23 cellular contexts compared by ENCODE assay signal in genomic region chr1:201643835-201644104, GRCh38.
"Had no signal": no experiment of that assay in that cellular context is flagged by ENCODE, and none has a peak within 500 bp of the region (broad histone marks: within the 10 kb centered on the region; RNA-seq: fewer than 3 reads in every experiment).

No MANE protein-coding gene starts in this region.

- H3K27me3 ChIP-seq: esophagus muscularis mucosa, pancreas, suprapubic skin, transverse colon, uterus had no signal

- H3K4me3 ChIP-seq: colonic mucosa, esophagus muscularis mucosa, heart right ventricle, lower lobe of right lung, pancreas, right lobe of liver, suprapubic skin, transverse colon, upper lobe of right lung, uterus had no signal

- H3K4me1 ChIP-seq: uterus had no signal

- ATAC-seq: heart right ventricle; left ventricle myocardium superior; lower lobe of right lung; natural killer cell; pancreas; right lobe of liver; stimulated activated naive CD8-positive, alpha-beta T cell treated with anti-CD3 and anti-CD28 coated beads, Interleukin-15, amount 100 ng/mL, for 72 hours; upper lobe of right lung had no signal

- H3K9me3 ChIP-seq: colonic mucosa, esophagus muscularis mucosa, heart right ventricle, lower lobe of right lung, neutrophil, pancreas, right lobe of liver, suprapubic skin, transverse colon, upper lobe of right lung, uterus had no signal

- DNase-seq: colonic mucosa; effector CD8-positive, alpha-beta T cell; foreskin melanocyte; glutamatergic neuron; heart right ventricle; hippocampal formation; left ventricle myocardium superior; lower lobe of right lung; natural killer cell; pancreas; right lobe of liver; small intestine; stimulated activated CD4-positive, alpha-beta T cell treated with anti-CD3 and anti-CD28 coated beads, Interleukin-15, amount 100 ng/mL, for 24 hours; stimulated activated CD4-positive, alpha-beta T cell treated with anti-CD3 and anti-CD28 coated beads, Interleukin-2, amount 100 ng/mL, for 48 hours; stimulated activated CD8-positive, alpha-beta memory T cell treated with anti-CD3 and anti-CD28 coated beads, Interleukin-4, amount 100 ng/mL, for 48 hours; stimulated activated naive CD4-positive, alpha-beta T cell; stimulated activated naive CD8-positive, alpha-beta T cell treated with anti-CD3 and anti-CD28 coated beads, Interleukin-15, amount 100 ng/mL, for 72 hours; transverse colon; upper lobe of right lung; uterus had no signal

- H3K36me3 ChIP-seq: colonic mucosa, lower lobe of right lung, neutrophil, pancreas, right lobe of liver, suprapubic skin, transverse colon, upper lobe of right lung, uterus had no signal

- H3K27ac ChIP-seq: colonic mucosa, esophagus muscularis mucosa, heart right ventricle, lower lobe of right lung, neutrophil, pancreas, right lobe of liver, suprapubic skin, transverse colon, upper lobe of right lung, uterus had no signal
